Comparison of ENCODE assay signal across 23 cellular contexts in genomic region chr5:156295434-156295833, GRCh38. TPM values are rescaled to one million over a fixed set of nuclear protein-coding genes. Genes with fewer than 3 reads are reported as not detected.
"Had no signal": no experiment of that assay in that cellular context is flagged by ENCODE, and none has a peak within 500 bp of the region (broad histone marks: within the 10 kb centered on the region; RNA-seq: fewer than 3 reads in every experiment).

No MANE protein-coding gene starts in this region.

- H3K4me1 Mint-ChIP-seq: activated CD4-positive, alpha-beta memory T cell treated with anti-CD3 and anti-CD28 coated beads, Interleukin-2, amount 10 ng/mL, durations not matched to agents 7 days and 5 days; activated CD4-positive, alpha-beta T cell treated with anti-CD3 and anti-CD28 coated beads, Interleukin-2, amount 10 ng/mL, durations not matched to agents 24 days and 14 days had no signal

- H3K4me3 ChIP-seq: esophagus muscularis mucosa, left lung, lung, mucosa of descending colon, spleen, thoracic aorta, uterus had no signal

- H3K4me3 Mint-ChIP-seq: activated CD4-positive, alpha-beta memory T cell treated with anti-CD3 and anti-CD28 coated beads, Interleukin-2, amount 10 ng/mL, durations not matched to agents 7 days and 5 days; activated CD4-positive, alpha-beta T cell treated with anti-CD3 and anti-CD28 coated beads, Interleukin-2, amount 10 ng/mL, durations not matched to agents 24 days and 14 days; natural killer cell treated with Interleukin-12 subunit alpha and Interleukin-12 subunit beta and Interleukin-15 and Interleukin-18, amount 100 ng/mL, for 72 hours; type B pancreatic cell had no signal

- H3K27me3 ChIP-seq: esophagus muscularis mucosa, foreskin keratinocyte, left lung, spleen, uterus had no signal

- DNase-seq: activated CD4-positive, alpha-beta memory T cell treated with anti-CD3 and anti-CD28 coated beads, Interleukin-2, amount 10 ng/mL, durations not matched to agents 7 days and 5 days; activated CD4-positive, alpha-beta T cell treated with anti-CD3 and anti-CD28 coated beads, Interleukin-2, amount 10 ng/mL, durations not matched to agents 24 days and 14 days; activated CD4-positive, CD25-positive, alpha-beta regulatory T cell treated with anti-CD3 and anti-CD28 coated beads, Interleukin-2, amount 50 U/mL, for 72 hours; activated naive CD4-positive, alpha-beta T cell; activated T-cell treated with anti-CD3 and anti-CD28 coated beads, Interleukin-2, amount 50 U/mL, for 48 hours; anterior cingulate cortex; dermis blood vessel endothelial cell; effector CD4-positive, alpha-beta T cell; foreskin keratinocyte; left lung; mucosa of descending colon; posterior cingulate gyrus; right cardiac atrium; spleen; stimulated activated naive CD4-positive, alpha-beta T cell treated with Interleukin-2 at 50 U/mL for 16 hours; uterus had no signal

- H3K27ac Mint-ChIP-seq: activated CD4-positive, alpha-beta memory T cell treated with anti-CD3 and anti-CD28 coated beads, Interleukin-2, amount 10 ng/mL, durations not matched to agents 7 days and 5 days; activated CD4-positive, alpha-beta T cell treated with anti-CD3 and anti-CD28 coated beads, Interleukin-2, amount 10 ng/mL, durations not matched to agents 24 days and 14 days; activated naive CD4-positive, alpha-beta T cell treated with anti-CD3 and anti-CD28 coated beads, Interleukin-2, amount 50 U/mL, for 72 hours; natural killer cell treated with Interleukin-12 subunit alpha and Interleukin-12 subunit beta and Interleukin-15 and Interleukin-18, amount 100 ng/mL, for 72 hours; type B pancreatic cell had no signal

- H3K4me1 ChIP-seq: esophagus muscularis mucosa, foreskin keratinocyte, left lung, spleen, uterus had no signal

- H3K27me3 Mint-ChIP-seq: activated CD4-positive, alpha-beta memory T cell treated with anti-CD3 and anti-CD28 coated beads, Interleukin-2, amount 10 ng/mL, durations not matched to agents 7 days and 5 days; activated CD4-positive, alpha-beta T cell treated with anti-CD3 and anti-CD28 coated beads, Interleukin-2, amount 10 ng/mL, durations not matched to agents 24 days and 14 days; type B pancreatic cell had no signal

- H3K9me3 ChIP-seq: esophagus muscularis mucosa, mucosa of descending colon, spleen, thoracic aorta, uterus had no signal

- H3K27ac ChIP-seq: esophagus muscularis mucosa, foreskin keratinocyte, left lung, spleen, thoracic aorta, uterus, VCaP had no signal

- H3K36me3 ChIP-seq: esophagus muscularis mucosa, left lung, spleen, thoracic aorta, uterus had no signal

- ATAC-seq: activated naive CD4-positive, alpha-beta T cell treated with anti-CD3 and anti-CD28 coated beads, Interleukin-2, amount 50 U/mL, for 72 hours; foreskin keratinocyte; left lung; mucosa of descending colon; natural killer cell treated with Interleukin-12 subunit alpha and Interleukin-12 subunit beta and Interleukin-15 and Interleukin-18, amount 100 ng/mL, for 72 hours; right cardiac atrium had no signal

- H3K9me3 Mint-ChIP-seq: activated CD4-positive, alpha-beta T cell treated with anti-CD3 and anti-CD28 coated beads, Interleukin-2, amount 10 ng/mL, durations not matched to agents 24 days and 14 days; type B pancreatic cell had no signal

- H3K36me3 Mint-ChIP-seq: activated naive CD4-positive, alpha-beta T cell treated with anti-CD3 and anti-CD28 coated beads, Interleukin-2, amount 50 U/mL, for 72 hours; natural killer cell treated with Interleukin-12 subunit alpha and Interleukin-12 subunit beta and Interleukin-15 and Interleukin-18, amount 100 ng/mL, for 72 hours; type B pancreatic cell had no signal

RNA-seq across cellular contexts. Expression of gene SGCD, which starts 31.5 kb away (rescaled TPM):
- total RNA-seq: activated CD4-positive, alpha-beta memory T cell treated with anti-CD3 and anti-CD28 coated beads, Interleukin-2, amount 10 ng/mL, durations not matched to agents 7 days and 5 days; activated CD4-positive, alpha-beta T cell treated with anti-CD3 and anti-CD28 coated beads, Interleukin-2, amount 10 ng/mL, durations not matched to agents 24 days and 14 days; foreskin keratinocyte had no signal
